Comparison of ENCODE assay signal across 9 cellular contexts in genomic region chr1:93907718-93908117, GRCh38. TPM values are rescaled to one million over a fixed set of nuclear protein-coding genes. Genes with fewer than 3 reads are reported as not detected.
DNase-seq lines count a peak whose midpoint lies in the region; ATAC-seq and TF ChIP-seq lines count a peak whose summit lies in the region.
"Had no signal": no experiment of that assay in that cellular context is flagged by ENCODE, and none has a peak within 500 bp of the region (broad histone marks: within the 10 kb centered on the region; RNA-seq: fewer than 3 reads in every experiment).

No MANE protein-coding gene starts in this region.

- no peak overlapping the region for H3K9ac ChIP-seq in neural progenitor cell

- no peak overlapping the region for H3K27ac ChIP-seq in neural progenitor cell

- H3K36me3 ChIP-seq in neural progenitor cell = no peaks in the 10 kb centered on the region

- H3K4me3 Mint-ChIP-seq in activated naive CD4-positive, alpha-beta T cell treated with anti-CD3 and anti-CD28 coated beads for 36 hours = peak overlapping the region; percentile 62
- H3K4me3 Mint-ChIP-seq in neural progenitor cell = peak overlapping the region; percentile 82

- intact Hi-C loops in activated naive CD4-positive, alpha-beta T cell treated with anti-CD3 and anti-CD28 coated beads for 36 hours (cut with micrococcal nuclease) = loop anchor here (2.0 to 10.0 kb wide), 3 partner anchors 330 to 1423 kb away; partner anchors contain the start of genes ARHGAP29, DR1 and GFI1

- no peaks in the 10 kb centered on the region for H3K27me3 Mint-ChIP-seq in activated naive CD4-positive, alpha-beta T cell treated with anti-CD3 and anti-CD28 coated beads for 36 hours (ENCODE audit: low read depth)
- peaks cover 8% of the 10 kb centered on the region for H3K27me3 Mint-ChIP-seq in neural progenitor cell (ENCODE audit: insufficient read depth, low read depth)

- no peaks in the 10 kb centered on the region for H3K9me3 ChIP-seq in neural progenitor cell (ENCODE audit: low read depth)

- no peak for DNase-seq in activated naive CD4-positive, alpha-beta T cell treated with anti-CD3 and anti-CD28 coated beads for 36 hours
- no peak for DNase-seq in activated naive CD4-positive, alpha-beta T cell treated with anti-CD3 and anti-CD28 coated beads, Interleukin-2, amount 50 U/mL, for 16 hours
- peak; percentile 54 for DNase-seq in OCI-M1 (lab: John Stamatoyannopoulos, UW)
- peak; percentile 60 for DNase-seq in dermis blood vessel endothelial cell
- DNase-seq in neural progenitor cell (ENCODE audit: low spot score) = peak; percentile 4
- DNase-seq in NCI-H1694 treated with DMSO at 0.1 percent for 48 hours (lab: John Stamatoyannopoulos, UW) = no peak
- no peak for DNase-seq in NCI-H226

- H3K4me2 ChIP-seq in neural progenitor cell = peak overlapping the region; percentile 93

- H3K4me1 Mint-ChIP-seq in activated naive CD4-positive, alpha-beta T cell treated with anti-CD3 and anti-CD28 coated beads for 36 hours (ENCODE audit: low read depth) = peaks cover 30% of the 10 kb centered on the region
- peaks cover 10% of the 10 kb centered on the region for H3K4me1 Mint-ChIP-seq in neural progenitor cell

- H4K20me1 ChIP-seq in neural progenitor cell (ENCODE audit: low read depth) = peaks cover 13% of the 10 kb centered on the region

- H3K27ac Mint-ChIP-seq in activated naive CD4-positive, alpha-beta T cell treated with anti-CD3 and anti-CD28 coated beads for 36 hours = no peak overlapping the region
- no peak overlapping the region for H3K27ac Mint-ChIP-seq in neural progenitor cell

- H3K36me3 Mint-ChIP-seq in activated naive CD4-positive, alpha-beta T cell treated with anti-CD3 and anti-CD28 coated beads for 36 hours (ENCODE audit: low read depth) = peaks cover under 1% of the 10 kb centered on the region
- no peaks in the 10 kb centered on the region for H3K36me3 Mint-ChIP-seq in neural progenitor cell

- CTCF ChIA-PET in activated naive CD4-positive, alpha-beta T cell treated with anti-CD3 and anti-CD28 coated beads for 36 hours (lab: Charles Lee) = interaction anchor here (0.6 to 1.0 kb wide), 3 partner anchors 28 to 278 kb away, joined by 3 to 4 read pairs (median 3); partner anchors contain the start of gene DNTTIP2

- peaks cover 7% of the 10 kb centered on the region for H3K4me1 ChIP-seq in neural progenitor cell

- H2AFZ ChIP-seq in neural progenitor cell (replicated peaks) = no peak overlapping the region

- H3K4me3 ChIP-seq in neural progenitor cell = no peak overlapping the region

- H3F3A ChIP-seq in neural progenitor cell (ENCODE audit: low read depth) = peaks cover 7% of the 10 kb centered on the region

- peaks cover 31% of the 10 kb centered on the region for H3K79me2 ChIP-seq in neural progenitor cell (ENCODE audit: low read depth)

- peaks cover 11% of the 10 kb centered on the region for H3K27me3 ChIP-seq in neural progenitor cell

- TF ChIP-seq CTCF in neural progenitor cell (IDR thresholded peaks at IDR 0.05) = no peak

- no peak for ATAC-seq in GM19455 (IDR thresholded peaks at IDR 0.05; ENCODE audit: unreplicated experiment)

- peaks cover 5% of the 10 kb centered on the region for H3K9me3 Mint-ChIP-seq in activated naive CD4-positive, alpha-beta T cell treated with anti-CD3 and anti-CD28 coated beads for 36 hours
- peaks cover 10% of the 10 kb centered on the region for H3K9me3 Mint-ChIP-seq in neural progenitor cell
- H3K9me3 Mint-ChIP-seq: dendritic cell treated with granulocyte-macrophage colony-stimulating factor and Interleukin-4, amounts not matched to agents 40 ng/mL and 50 ng/mL, for 4 days had no signal

RNA-seq across cellular contexts. Expression of gene GCLM, which starts 1.5 kb away (rescaled TPM):
- 10 to 100 TPM; 19.5 to 22.7 TPM for total RNA-seq in activated naive CD4-positive, alpha-beta T cell treated with anti-CD3 and anti-CD28 coated beads for 36 hours
- total RNA-seq in dermis blood vessel endothelial cell = 19.4 and 33.7 TPM in 2 replicates
- 3.7 and 4.8 TPM in 2 replicates for total RNA-seq in neural progenitor cell (ENCODE audit: low replicate concordance)

RNA-seq across cellular contexts. Expression of gene DNTTIP2, which starts 28.7 kb away (rescaled TPM):
- total RNA-seq in activated naive CD4-positive, alpha-beta T cell treated with anti-CD3 and anti-CD28 coated beads for 36 hours = 10 to 100 TPM; 58.5 to 64.5 TPM
- 33.2 and 40.4 TPM in 2 replicates for total RNA-seq in dermis blood vessel endothelial cell
- 36.1 and 62.5 TPM in 2 replicates for total RNA-seq in neural progenitor cell (ENCODE audit: low replicate concordance)

Comparison
In these comparisons a context has a peak if more than half of its experiments do, and no peak if none do; other contexts are left out.
1. DNase-seq: peak in OCI-M1 (single experiment), dermis blood vessel endothelial cell (single experiment) and neural progenitor cell (single experiment); none in activated naive CD4-positive, alpha-beta T cell treated with anti-CD3 and anti-CD28 coated beads for 36 hours (single experiment), activated naive CD4-positive, alpha-beta T cell treated with anti-CD3 and anti-CD28 coated beads, Interleukin-2, amount 50 U/mL, for 16 hours (single experiment), NCI-H1694 treated with DMSO at 0.1 percent for 48 hours (single experiment) and NCI-H226 (single experiment).